ENCODE assay signal across 12 cellular contexts in the genomic region with DNA sequence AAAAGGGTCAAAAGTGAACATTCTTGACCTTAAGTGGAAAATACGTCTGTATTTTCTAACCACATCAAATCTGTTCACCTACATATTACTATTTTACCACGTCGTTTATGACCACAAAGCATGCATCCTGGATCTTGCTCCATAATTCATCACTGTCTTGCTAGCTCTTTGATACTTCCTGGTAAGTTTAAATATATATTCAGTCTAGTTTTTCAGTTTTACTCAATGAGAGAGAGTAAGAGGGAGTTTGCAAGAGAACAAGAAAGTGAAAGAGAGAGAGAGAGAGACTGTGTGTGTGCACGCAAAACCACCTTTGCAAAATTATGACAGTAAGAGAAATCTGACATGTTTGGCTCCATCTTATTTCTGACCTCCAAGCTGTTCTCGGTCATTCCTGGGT.
DNase-seq lines count a peak whose midpoint lies in the region; ATAC-seq and TF ChIP-seq lines count a peak whose summit lies in the region.
"Had no signal": no experiment of that assay in that cellular context is flagged by ENCODE, and none has a peak within 500 bp of the region (broad histone marks: within the 10 kb centered on the region; RNA-seq: fewer than 3 reads in every experiment).

No MANE protein-coding gene starts in this region.

- H3K9me3 Mint-ChIP-seq in natural killer cell: peaks cover under 1 to 2% of the 10 kb centered on the region in 2 donors

- no peaks in the 10 kb centered on the region for H3K36me3 ChIP-seq in lower lobe of right lung

- no peaks in the 10 kb centered on the region for H3K4me1 ChIP-seq in lower lobe of right lung

- H3K4me3 ChIP-seq in lower lobe of right lung: no peak overlapping the region

- no peak for TF ChIP-seq CTCF in natural killer cell (IDR thresholded peaks at IDR 0.05)
- TF ChIP-seq CTCF in lower lobe of right lung (IDR thresholded peaks at IDR 0.05): no peak

- H3K27me3 Mint-ChIP-seq in natural killer cell (ENCODE audit: low read depth in 2 of 2): no peaks in the 10 kb centered on the region

- DNase-seq in natural killer cell: no peak
- no peak for DNase-seq in stimulated activated CD4-positive, alpha-beta T cell treated with anti-CD3 and anti-CD28 coated beads, Interleukin-4, amount 100 ng/mL, for 24 hours
- no peak for DNase-seq in mesenteric fat pad (ENCODE audit: low spot score)
- no peak for DNase-seq in lower lobe of right lung
- DNase-seq: activated naive CD4-positive, alpha-beta T cell treated with anti-CD3 and anti-CD28 coated beads, Interleukin-2, amount 50 U/mL, for 16 hours; GDM1; left cardiac atrium; stimulated activated naive CD4-positive, alpha-beta T cell had no signal

- H3K9me3 ChIP-seq in lower lobe of right lung: no peaks in the 10 kb centered on the region

- peak overlapping the region; percentile 12 to 21 for H3K27ac Mint-ChIP-seq in natural killer cell

- intact Hi-C loops in natural killer cell (cut with micrococcal nuclease) (no loop called here), lower lobe of right lung (cut with DNase I) (no loop called here)

- H3K27me3 ChIP-seq in lower lobe of right lung (ENCODE audit: low read depth): no peaks in the 10 kb centered on the region

- peak overlapping the region; percentile 25 for H3K4me3 Mint-ChIP-seq in natural killer cell

- ATAC-seq in GM18909 (IDR thresholded peaks at IDR 0.05; ENCODE audit: poor library complexity, unreplicated experiment) (peak; percentile 94), GM21737 (IDR thresholded peaks at IDR 0.05; ENCODE audit: unreplicated experiment) (peak; percentile 91), HG03378 (IDR thresholded peaks at IDR 0.05; ENCODE audit: unreplicated experiment) (peak; percentile 98), natural killer cell (no peak), lower lobe of right lung (no peak), esophagus mucosa (no peak)
- ATAC-seq: left cardiac atrium had no signal

- no peak overlapping the region for H3K27ac ChIP-seq in lower lobe of right lung

- H3K36me3 Mint-ChIP-seq in natural killer cell: no peaks in the 10 kb centered on the region

- H3K4me1 Mint-ChIP-seq in natural killer cell: peaks cover 31 to 34% of the 10 kb centered on the region in 2 donors

Comparison
In these comparisons a context has a peak if more than half of its experiments do, and no peak if none do; other contexts are left out.
1. ATAC-seq: peak in GM18909 (single experiment), GM21737 (single experiment) and HG03378 (single experiment); none in natural killer cell (0 of 3), lower lobe of right lung (0 of 2) and esophagus mucosa (single experiment).